ENCODE assay signal across 8 cellular contexts in genomic region chr1:55337801-55338447, GRCh38.
DNase-seq lines count a peak whose midpoint lies in the region; ATAC-seq and TF ChIP-seq lines count a peak whose summit lies in the region.

No MANE protein-coding gene starts in this region.

- CTCF ChIA-PET in HEK293 (lab: Yijun Ruan, JAX) = interaction anchor here (0.6 to 2.5 kb wide), 27 partner anchors 9 to 1483 kb away, joined by 3 to 11 read pairs (median 4); no protein-coding TSS in a partner anchor

- H3K27me3 ChIP-seq in heart left ventricle (no peaks in the 10 kb centered on the region), adipocyte (replicated peaks; ENCODE audit: control insufficient read depth, insufficient read depth, low read length) (no peaks in the 10 kb centered on the region), left lung (no peaks in the 10 kb centered on the region)

- no peak for TF ChIP-seq POLR2A in heart left ventricle (IDR thresholded peaks at IDR 0.05)

- no peak overlapping the region for H3K27ac ChIP-seq in heart left ventricle
- no peak overlapping the region for H3K27ac ChIP-seq in HEK293 (ENCODE audit: extremely low read depth, low read depth, low read length)
- H3K27ac ChIP-seq in left lung = no peak overlapping the region

- 44 to 48% (median 46%) methylated on average over 5 of the region's 5 CpGs for WGBS in heart left ventricle, 4 donors

- DNase-seq in heart left ventricle (no peak), Right ventricle myocardium superior (no peak), NCI-H2227 treated with DMSO at 0.1 percent for 48 hours (lab: John Stamatoyannopoulos, UW) (peak; percentile 42), adipocyte (ENCODE audit: low read depth) (peak; percentile 56), left lung (no peak), amygdala (lab: John Stamatoyannopoulos, UW) (no peak)

- POLR2A ChIA-PET in HEK293 (lab: Yijun Ruan, JAX) = no interaction called here

- peaks cover 0 to 18% (median 0%) of the 10 kb centered on the region in 12 donors for H3K9me3 ChIP-seq in heart left ventricle
- no peaks in the 10 kb centered on the region for H3K9me3 ChIP-seq in HEK293 (ENCODE audit: control insufficient read depth, insufficient read depth, low read depth, low read length)
- peaks cover 8% of the 10 kb centered on the region for H3K9me3 ChIP-seq in adipocyte (ENCODE audit: control insufficient read depth, low read length)
- H3K9me3 ChIP-seq in left lung = no peaks in the 10 kb centered on the region

- ATAC-seq in heart left ventricle (peak in 2 of 4 donors; percentile 44 to 53), Right ventricle myocardium superior (ENCODE audit: poor library complexity) (no peak), left lung (peak; percentile 81), HG02852 (IDR thresholded peaks at IDR 0.05; ENCODE audit: unreplicated experiment) (no peak)

- H3K4me1 ChIP-seq in heart left ventricle (peaks cover 0 to 6% (median 0%) of the 10 kb centered on the region in 12 donors), HEK293 (ENCODE audit: control insufficient read depth, insufficient read depth, low read length) (no peaks in the 10 kb centered on the region), adipocyte (ENCODE audit: control insufficient read depth, insufficient read depth, low read length) (no peaks in the 10 kb centered on the region), left lung (no peaks in the 10 kb centered on the region)

- intact Hi-C loops in heart left ventricle (cut with DNase I) = loop anchor here in 7 of 10 donors (2.0 to 5.0 kb wide), 3 partner anchors 51 to 53 kb away; no protein-coding TSS in a partner anchor
- intact Hi-C loops in Right ventricle myocardium superior (cut with DNase I) = no loop called here
- intact Hi-C loops in left lung (cut with DNase I) = loop anchor here in 1 of 2 donors (5.0 kb wide), 1 partner anchor 51 kb away; no protein-coding TSS in a partner anchor

- H3K9ac ChIP-seq in adipocyte (ENCODE audit: low read length) = no peak overlapping the region

- H3K4me3 ChIP-seq in heart left ventricle (no peak overlapping the region), HEK293 (ENCODE audit: low read depth, low read length) (no peak overlapping the region), adipocyte (ENCODE audit: low read length) (no peak overlapping the region), left lung (no peak overlapping the region)

- peak in 10 of 12 donors; percentile 31 to 62 (median 46) for TF ChIP-seq CTCF in heart left ventricle (IDR thresholded peaks at IDR 0.05)
- TF ChIP-seq CTCF in HEK293 (tag by site-specific recombination; IDR thresholded peaks at IDR 0.05) = no peak; the same call in 1 of the 2 replicates
- TF ChIP-seq CTCF in left lung (IDR thresholded peaks at IDR 0.05) = peak in 1 of 2 donors; percentile 40

- H3K36me3 ChIP-seq in heart left ventricle (no peaks in the 10 kb centered on the region), HEK293 (ENCODE audit: control insufficient read depth in 2 of 2, insufficient read depth in 1 of 2, low read length in 2 of 2) (no peaks in the 10 kb centered on the region), adipocyte (ENCODE audit: control insufficient read depth, insufficient read depth, low read length, severe bottlenecking) (no peaks in the 10 kb centered on the region), left lung (no peaks in the 10 kb centered on the region)

TF ChIP-seq in HEK293, 187 proteins besides CTCF, POLR2A, EP300 and RAD21:
- 0 out of 2 replicates have a peak, but pooled peaks have one; percentile 30 for TF ChIP-seq ZNF335 (tag by site-specific recombination; conservative IDR thresholded peaks at IDR 0.05)
- TF ChIP-seq SETDB1 (IDR thresholded peaks at IDR 0.05; ENCODE audit: insufficient read length, low read length) = peak; percentile 32
- TF ChIP-seq ZNF654 (tag by site-specific recombination; IDR thresholded peaks at IDR 0.05; ENCODE audit: low read depth) = peak; percentile 89
- TF ChIP-seq REPIN1 (tag by site-specific recombination; IDR thresholded peaks at IDR 0.05; ENCODE audit: low read depth) = no peak
- no peak for TF ChIP-seq KLF8 (tag by site-specific recombination; IDR thresholded peaks at IDR 0.05)
- TF ChIP-seq SP2 (tag by site-specific recombination; IDR thresholded peaks at IDR 0.05) = no peak
- no peak for TF ChIP-seq ZNF341 (tag by site-specific recombination; IDR thresholded peaks at IDR 0.05; ENCODE audit: low read depth)
- no peak for TF ChIP-seq ZNF292 (tag by site-specific recombination; IDR thresholded peaks at IDR 0.05; ENCODE audit: borderline replicate concordance, low read depth)
- peak; percentile 15; the same call in 1 of the 2 replicates for TF ChIP-seq ZNF660 (tag by site-specific recombination; IDR thresholded peaks at IDR 0.05)
- TF ChIP-seq, protein P1, sequence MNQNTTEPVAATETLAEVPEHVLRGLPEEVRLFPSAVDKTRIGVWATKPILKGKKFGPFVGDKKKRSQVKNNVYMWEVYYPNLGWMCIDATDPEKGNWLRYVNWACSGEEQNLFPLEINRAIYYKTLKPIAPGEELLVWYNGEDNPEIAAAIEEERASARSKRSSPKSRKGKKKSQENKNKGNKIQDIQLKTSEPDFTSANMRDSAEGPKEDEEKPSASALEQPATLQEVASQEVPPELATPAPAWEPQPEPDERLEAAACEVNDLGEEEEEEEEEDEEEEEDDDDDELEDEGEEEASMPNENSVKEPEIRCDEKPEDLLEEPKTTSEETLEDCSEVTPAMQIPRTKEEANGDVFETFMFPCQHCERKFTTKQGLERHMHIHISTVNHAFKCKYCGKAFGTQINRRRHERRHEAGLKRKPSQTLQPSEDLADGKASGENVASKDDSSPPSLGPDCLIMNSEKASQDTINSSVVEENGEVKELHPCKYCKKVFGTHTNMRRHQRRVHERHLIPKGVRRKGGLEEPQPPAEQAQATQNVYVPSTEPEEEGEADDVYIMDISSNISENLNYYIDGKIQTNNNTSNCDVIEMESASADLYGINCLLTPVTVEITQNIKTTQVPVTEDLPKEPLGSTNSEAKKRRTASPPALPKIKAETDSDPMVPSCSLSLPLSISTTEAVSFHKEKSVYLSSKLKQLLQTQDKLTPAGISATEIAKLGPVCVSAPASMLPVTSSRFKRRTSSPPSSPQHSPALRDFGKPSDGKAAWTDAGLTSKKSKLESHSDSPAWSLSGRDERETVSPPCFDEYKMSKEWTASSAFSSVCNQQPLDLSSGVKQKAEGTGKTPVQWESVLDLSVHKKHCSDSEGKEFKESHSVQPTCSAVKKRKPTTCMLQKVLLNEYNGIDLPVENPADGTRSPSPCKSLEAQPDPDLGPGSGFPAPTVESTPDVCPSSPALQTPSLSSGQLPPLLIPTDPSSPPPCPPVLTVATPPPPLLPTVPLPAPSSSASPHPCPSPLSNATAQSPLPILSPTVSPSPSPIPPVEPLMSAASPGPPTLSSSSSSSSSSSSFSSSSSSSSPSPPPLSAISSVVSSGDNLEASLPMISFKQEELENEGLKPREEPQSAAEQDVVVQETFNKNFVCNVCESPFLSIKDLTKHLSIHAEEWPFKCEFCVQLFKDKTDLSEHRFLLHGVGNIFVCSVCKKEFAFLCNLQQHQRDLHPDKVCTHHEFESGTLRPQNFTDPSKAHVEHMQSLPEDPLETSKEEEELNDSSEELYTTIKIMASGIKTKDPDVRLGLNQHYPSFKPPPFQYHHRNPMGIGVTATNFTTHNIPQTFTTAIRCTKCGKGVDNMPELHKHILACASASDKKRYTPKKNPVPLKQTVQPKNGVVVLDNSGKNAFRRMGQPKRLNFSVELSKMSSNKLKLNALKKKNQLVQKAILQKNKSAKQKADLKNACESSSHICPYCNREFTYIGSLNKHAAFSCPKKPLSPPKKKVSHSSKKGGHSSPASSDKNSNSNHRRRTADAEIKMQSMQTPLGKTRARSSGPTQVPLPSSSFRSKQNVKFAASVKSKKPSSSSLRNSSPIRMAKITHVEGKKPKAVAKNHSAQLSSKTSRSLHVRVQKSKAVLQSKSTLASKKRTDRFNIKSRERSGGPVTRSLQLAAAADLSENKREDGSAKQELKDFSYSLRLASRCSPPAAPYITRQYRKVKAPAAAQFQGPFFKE (tag by site-specific recombination; IDR thresholded peaks at IDR 0.05; ENCODE audit: borderline replicate concordance) = no peak
- TF ChIP-seq ZIC2 (tag by site-specific recombination; IDR thresholded peaks at IDR 0.05) = peak; percentile 48
- TF ChIP-seq ZNF670 (tag by site-specific recombination; IDR thresholded peaks at IDR 0.05; ENCODE audit: low read depth) = no peak

Comparison
In these comparisons a context has a peak if more than half of its experiments do, and no peak if none do; other contexts are left out.
1. DNase-seq: peak in NCI-H2227 treated with DMSO at 0.1 percent for 48 hours (single experiment) and adipocyte (single experiment); none in heart left ventricle (0 of 5), Right ventricle myocardium superior (single experiment), left lung (0 of 2) and amygdala (0 of 56).